Comparison of ENCODE assay signal across 1 cellular context in the genomic region with DNA sequence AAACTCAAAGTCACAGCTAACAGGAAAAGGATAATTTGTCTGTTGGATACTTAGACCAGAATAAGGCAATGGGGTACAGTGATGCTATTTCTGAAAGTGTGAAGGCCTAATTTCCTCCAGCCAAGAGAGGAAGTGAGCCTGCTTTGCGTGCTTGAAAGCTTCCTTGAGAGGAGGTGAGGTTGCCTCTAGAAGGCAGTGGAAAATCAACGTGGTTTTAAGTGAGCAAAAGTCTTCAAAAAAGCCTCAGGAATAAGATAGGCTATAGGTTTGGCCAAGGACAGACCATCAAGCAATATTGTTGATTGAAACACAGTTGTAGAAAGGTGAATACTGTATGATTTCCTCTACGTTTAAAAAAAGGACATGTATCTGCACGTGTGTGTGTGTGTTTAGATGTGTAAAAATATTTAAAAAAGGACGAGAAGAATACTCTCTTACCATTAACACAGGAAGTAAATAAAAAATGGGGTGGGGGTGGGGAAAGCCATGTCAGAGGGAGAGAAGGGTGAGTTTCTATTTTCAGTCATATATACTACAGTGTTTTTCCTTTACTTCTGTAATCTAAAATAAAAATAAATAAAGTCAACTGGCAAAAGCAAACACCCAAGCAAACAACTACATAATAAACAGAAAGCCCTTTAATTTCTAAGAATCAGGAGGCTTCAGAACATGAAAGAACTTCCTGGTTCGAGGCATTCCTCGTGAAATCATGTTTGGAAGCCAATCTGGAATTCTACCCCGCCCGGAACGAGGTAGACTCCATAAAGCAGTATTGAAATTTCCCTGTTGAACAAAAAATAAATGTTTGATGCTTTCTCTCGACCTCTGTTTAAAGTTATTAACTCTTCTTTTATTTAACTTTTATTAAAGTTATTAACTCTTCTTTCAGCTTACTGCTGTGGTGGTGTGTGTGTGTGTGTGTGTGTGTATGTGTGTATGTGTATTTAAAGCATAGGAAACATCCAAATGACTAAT.
TF ChIP-seq lines count a peak whose summit lies in the region.

No MANE protein-coding gene starts in this region.

TF ChIP-seq in IMR-90, 13 proteins besides CTCF, POLR2A, EP300 and RAD21 (continued from another document):
- TF ChIP-seq, protein P1, sequence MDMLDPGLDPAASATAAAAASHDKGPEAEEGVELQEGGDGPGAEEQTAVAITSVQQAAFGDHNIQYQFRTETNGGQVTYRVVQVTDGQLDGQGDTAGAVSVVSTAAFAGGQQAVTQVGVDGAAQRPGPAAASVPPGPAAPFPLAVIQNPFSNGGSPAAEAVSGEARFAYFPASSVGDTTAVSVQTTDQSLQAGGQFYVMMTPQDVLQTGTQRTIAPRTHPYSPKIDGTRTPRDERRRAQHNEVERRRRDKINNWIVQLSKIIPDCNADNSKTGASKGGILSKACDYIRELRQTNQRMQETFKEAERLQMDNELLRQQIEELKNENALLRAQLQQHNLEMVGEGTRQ (IDR thresholded peaks at IDR 0.05; ENCODE audit: low read depth, low read length) = no peak
- TF ChIP-seq BHLHE40 (IDR thresholded peaks at IDR 0.05; ENCODE audit: low read depth, low read length) (no peak), MAFK (IDR thresholded peaks at IDR 0.05; ENCODE audit: low read depth, low read length) (no peak), CEBPB (IDR thresholded peaks at IDR 0.05; ENCODE audit: low read depth, low read length) (no peak)
TF ChIP-seq in IMR-90: peak in this region for 0.
